In genomic region chr14:64541261-64541970, GRCh38 we compare ENCODE assay signal across 8 cellular contexts. TPM values are rescaled to one million over a fixed set of nuclear protein-coding genes. Genes with fewer than 3 reads are reported as not detected.
DNase-seq lines count a peak whose midpoint lies in the region; ATAC-seq and TF ChIP-seq lines count a peak whose summit lies in the region.

No MANE protein-coding gene starts in this region.

- no peaks in the 10 kb centered on the region for H3K36me3 ChIP-seq in CD4-positive, CD25-positive, alpha-beta regulatory T cell (ENCODE audit: control insufficient read depth, insufficient read depth, low read length)
- no peaks in the 10 kb centered on the region for H3K36me3 ChIP-seq in endodermal cell (ENCODE audit: control insufficient read depth, insufficient read depth, low read length)

- no peak for ATAC-seq in CD4-positive, CD25-positive, alpha-beta regulatory T cell (ENCODE audit: low read depth in 2 of 2)
- no peak for ATAC-seq in natural killer cell treated with Interleukin-12 subunit alpha and Interleukin-12 subunit beta and Interleukin-15 and Interleukin-18, amount 100 ng/mL, for 72 hours

- peaks cover 3% of the 10 kb centered on the region for H3K36me3 Mint-ChIP-seq in CD4-positive, CD25-positive, alpha-beta regulatory T cell
- H3K36me3 Mint-ChIP-seq in T-helper 1 cell treated with Interleukin-12 subunit alpha and Interleukin-12 subunit beta and Interleukin-4 antibody, amounts not matched to agents 30 μg/mL and 1 μg/mL, for 36 hours (ENCODE audit: low read depth) = peaks cover 24% of the 10 kb centered on the region
- peaks cover 11% of the 10 kb centered on the region for H3K36me3 Mint-ChIP-seq in endodermal cell (ENCODE audit: low read depth)
- H3K36me3 Mint-ChIP-seq in natural killer cell treated with Interleukin-12 subunit alpha and Interleukin-12 subunit beta and Interleukin-15 and Interleukin-18, amount 100 ng/mL, for 72 hours = peaks cover 6% of the 10 kb centered on the region

- H3K4me1 ChIP-seq in CD4-positive, CD25-positive, alpha-beta regulatory T cell (ENCODE audit: control insufficient read depth, insufficient read depth, low read length, poor library complexity, severe bottlenecking) = peaks cover 33% of the 10 kb centered on the region
- peaks cover 4% of the 10 kb centered on the region for H3K4me1 ChIP-seq in endodermal cell (ENCODE audit: control insufficient read depth, insufficient read depth, low read length)

- peaks cover 0 to 5% of the 10 kb centered on the region in 2 experiments for H3K9me3 ChIP-seq in CD4-positive, CD25-positive, alpha-beta regulatory T cell (ENCODE audit: control insufficient read depth in 2 of 2, low read length in 2 of 2)
- peaks cover 14% of the 10 kb centered on the region for H3K9me3 ChIP-seq in endodermal cell (ENCODE audit: control insufficient read depth, low read length)

- H3K27ac Mint-ChIP-seq in CD4-positive, CD25-positive, alpha-beta regulatory T cell = peak overlapping the region; percentile 49 to 79 (median 76)
- H3K27ac Mint-ChIP-seq in T-helper 1 cell treated with Interleukin-12 subunit alpha and Interleukin-12 subunit beta and Interleukin-4 antibody, amounts not matched to agents 30 μg/mL and 1 μg/mL, for 36 hours = no peak overlapping the region
- no peak overlapping the region for H3K27ac Mint-ChIP-seq in endodermal cell
- peak overlapping the region; percentile 87 to 92 for H3K27ac Mint-ChIP-seq in natural killer cell treated with Interleukin-12 subunit alpha and Interleukin-12 subunit beta and Interleukin-15 and Interleukin-18, amount 100 ng/mL, for 72 hours

- peak overlapping the region; percentile 89 to 100 (median 98) for H3K4me3 Mint-ChIP-seq in CD4-positive, CD25-positive, alpha-beta regulatory T cell
- peak overlapping the region; percentile 96 for H3K4me3 Mint-ChIP-seq in T-helper 1 cell treated with Interleukin-12 subunit alpha and Interleukin-12 subunit beta and Interleukin-4 antibody, amounts not matched to agents 30 μg/mL and 1 μg/mL, for 36 hours
- no peak overlapping the region for H3K4me3 Mint-ChIP-seq in endodermal cell
- H3K4me3 Mint-ChIP-seq in natural killer cell treated with Interleukin-12 subunit alpha and Interleukin-12 subunit beta and Interleukin-15 and Interleukin-18, amount 100 ng/mL, for 72 hours = peak overlapping the region; percentile 100

- in situ Hi-C loops in KBM-7 (cut with MboI; ENCODE audit: low pct_unique_long_range_greater_than_20kb, low sequenced_read_pairs) = no loop called here

- H3K27ac ChIP-seq in CD4-positive, CD25-positive, alpha-beta regulatory T cell (ENCODE audit: insufficient read depth, low read length, poor library complexity, severe bottlenecking) = no peak overlapping the region
- H3K27ac ChIP-seq in endodermal cell (ENCODE audit: low read depth, low read length) = no peak overlapping the region

- H3K9ac ChIP-seq in endodermal cell (ENCODE audit: extremely low read depth, low read length, poor library complexity, severe bottlenecking) = no peak overlapping the region

- no peak for TF ChIP-seq CTCF in endodermal cell (conservative IDR thresholded peaks at IDR 0.05)

- DNase-seq in CD4-positive, CD25-positive, alpha-beta regulatory T cell = peak in 2 of 3 donors; percentile 23 to 35
- no peak for DNase-seq in endodermal cell
- DNase-seq in natural killer cell treated with Interleukin-12 subunit alpha and Interleukin-12 subunit beta and Interleukin-15 and Interleukin-18, amount 100 ng/mL, for 72 hours (ENCODE audit: low spot score) = no peak
- DNase-seq in KBM-7 = no peak
- no peak for DNase-seq in NCI-H187 (lab: John Stamatoyannopoulos, UW)
- DNase-seq in NK-92 (lab: John Stamatoyannopoulos, UW; ENCODE audit: unreplicated experiment) = no peak
- no peak for DNase-seq in DMS79 treated with DMSO at 0.1 percent for 48 hours (lab: John Stamatoyannopoulos, UW)

- peaks cover 39% of the 10 kb centered on the region for H3K27me3 Mint-ChIP-seq in CD4-positive, CD25-positive, alpha-beta regulatory T cell
- peaks cover 52% of the 10 kb centered on the region for H3K27me3 Mint-ChIP-seq in T-helper 1 cell treated with Interleukin-12 subunit alpha and Interleukin-12 subunit beta and Interleukin-4 antibody, amounts not matched to agents 30 μg/mL and 1 μg/mL, for 36 hours (ENCODE audit: low read depth)
- H3K27me3 Mint-ChIP-seq in endodermal cell (ENCODE audit: insufficient read depth) = peaks cover 6% of the 10 kb centered on the region
- H3K27me3 Mint-ChIP-seq in natural killer cell treated with Interleukin-12 subunit alpha and Interleukin-12 subunit beta and Interleukin-15 and Interleukin-18, amount 100 ng/mL, for 72 hours = peaks cover 13 to 14% of the 10 kb centered on the region in 2 donors

- peaks cover 12 to 44% (median 23%) of the 10 kb centered on the region in 4 donors for H3K4me1 Mint-ChIP-seq in CD4-positive, CD25-positive, alpha-beta regulatory T cell
- H3K4me1 Mint-ChIP-seq in T-helper 1 cell treated with Interleukin-12 subunit alpha and Interleukin-12 subunit beta and Interleukin-4 antibody, amounts not matched to agents 30 μg/mL and 1 μg/mL, for 36 hours (ENCODE audit: low read depth) = peaks cover 34% of the 10 kb centered on the region
- H3K4me1 Mint-ChIP-seq in endodermal cell = peaks cover 16% of the 10 kb centered on the region
- H3K4me1 Mint-ChIP-seq in natural killer cell treated with Interleukin-12 subunit alpha and Interleukin-12 subunit beta and Interleukin-15 and Interleukin-18, amount 100 ng/mL, for 72 hours (ENCODE audit: low read depth in 2 of 2) = peaks cover 27 to 41% of the 10 kb centered on the region in 2 donors

- H3K4me3 ChIP-seq in CD4-positive, CD25-positive, alpha-beta regulatory T cell (ENCODE audit: low read depth, low read length) = peak overlapping the region; percentile 49
- peak overlapping the region; percentile 80 for H3K4me3 ChIP-seq in endodermal cell (ENCODE audit: low read length)

- 51 to 75% methylated on average over 64 to 73 of the region's 73 CpGs for whole genome bisulfite sequencing in endodermal cell (ENCODE audit: insufficient coverage in 1 of 2, insufficient read length in 1 of 2), 2 experiments

- peaks cover 0 to 2% (median 0%) of the 10 kb centered on the region in 7 donors for H3K9me3 Mint-ChIP-seq in CD4-positive, CD25-positive, alpha-beta regulatory T cell
- peaks cover 18% of the 10 kb centered on the region for H3K9me3 Mint-ChIP-seq in T-helper 1 cell treated with Interleukin-12 subunit alpha and Interleukin-12 subunit beta and Interleukin-4 antibody, amounts not matched to agents 30 μg/mL and 1 μg/mL, for 36 hours
- H3K9me3 Mint-ChIP-seq in endodermal cell = peaks cover 26% of the 10 kb centered on the region
- no peaks in the 10 kb centered on the region for H3K9me3 Mint-ChIP-seq in natural killer cell treated with Interleukin-12 subunit alpha and Interleukin-12 subunit beta and Interleukin-15 and Interleukin-18, amount 100 ng/mL, for 72 hours

- H3K27me3 ChIP-seq in CD4-positive, CD25-positive, alpha-beta regulatory T cell (ENCODE audit: control insufficient read depth, insufficient read depth, low read length) = no peaks in the 10 kb centered on the region
- peaks cover 36% of the 10 kb centered on the region for H3K27me3 ChIP-seq in endodermal cell (ENCODE audit: control insufficient read depth, insufficient read depth, low read length, poor library complexity, severe bottlenecking)

RNA-seq across cellular contexts. Expression of gene HSPA2, which starts 0.9 kb away (rescaled TPM):
- 2.6 TPM for total RNA-seq in CD4-positive, CD25-positive, alpha-beta regulatory T cell
- under 1 TPM; 0.48 to 0.90 (median 0.57) TPM for polyA plus RNA-seq in CD4-positive, CD25-positive, alpha-beta regulatory T cell
- 10 to 100 TPM in 1 of 2 donors, 1 to 10 TPM in 1; 7.9 to 12.9 TPM for total RNA-seq in endodermal cell
- polyA plus RNA-seq in endodermal cell (2013, experiment 1 of 2) = 13.9 TPM
- 12.8 TPM for polyA plus RNA-seq in endodermal cell (2013, experiment 2 of 2)
- 10 to 100 TPM in 1 of 2 donors, 1 to 10 TPM in 1; 5.7 to 12.5 TPM for total RNA-seq in natural killer cell treated with Interleukin-12 subunit alpha and Interleukin-12 subunit beta and Interleukin-15 and Interleukin-18, amount 100 ng/mL, for 72 hours

RNA-seq across cellular contexts. Expression of gene PPP1R36, which starts 8.3 kb away (rescaled TPM):
- not detected for total RNA-seq in CD4-positive, CD25-positive, alpha-beta regulatory T cell
- polyA plus RNA-seq in CD4-positive, CD25-positive, alpha-beta regulatory T cell = under 1 TPM in 2 of 4 donors, not detected in 2; 0.28 to 0.32 TPM
- 1 to 10 TPM in 1 of 2 donors, under 1 TPM in 1; 0.24 to 1.2 TPM for total RNA-seq in endodermal cell
- polyA plus RNA-seq in endodermal cell (2013, experiment 1 of 2) = 0.14 TPM
- 0.58 TPM for polyA plus RNA-seq in endodermal cell (2013, experiment 2 of 2)
- total RNA-seq in natural killer cell treated with Interleukin-12 subunit alpha and Interleukin-12 subunit beta and Interleukin-15 and Interleukin-18, amount 100 ng/mL, for 72 hours = under 1 TPM in 1 of 2 donors, not detected in 1; 0.17 TPM

RNA-seq across cellular contexts. Expression of gene ZBTB1, which starts 36.8 kb away (rescaled TPM):
- total RNA-seq in CD4-positive, CD25-positive, alpha-beta regulatory T cell = 167 TPM
- polyA plus RNA-seq in CD4-positive, CD25-positive, alpha-beta regulatory T cell = 10 to 100 TPM; 53.5 to 58.6 (median 56.5) TPM
- total RNA-seq in endodermal cell = 10 to 100 TPM; 31.0 to 32.4 TPM
- polyA plus RNA-seq in endodermal cell (2013, experiment 1 of 2) = 24.3 TPM
- polyA plus RNA-seq in endodermal cell (2013, experiment 2 of 2) = 23.0 TPM
- total RNA-seq in natural killer cell treated with Interleukin-12 subunit alpha and Interleukin-12 subunit beta and Interleukin-15 and Interleukin-18, amount 100 ng/mL, for 72 hours = 10 to 100 TPM; 42.5 to 46.8 TPM

RNA-seq across cellular contexts. Expression of gene ZBTB25, which starts 37.8 kb away (rescaled TPM):
- total RNA-seq in CD4-positive, CD25-positive, alpha-beta regulatory T cell = 78.0 TPM
- 10 to 100 TPM; 34.8 to 39.7 (median 37.1) TPM for polyA plus RNA-seq in CD4-positive, CD25-positive, alpha-beta regulatory T cell
- 10 to 100 TPM; 14.0 to 17.0 TPM for total RNA-seq in endodermal cell
- 9.0 TPM for polyA plus RNA-seq in endodermal cell (2013, experiment 1 of 2)
- 8.7 TPM for polyA plus RNA-seq in endodermal cell (2013, experiment 2 of 2)
- total RNA-seq in natural killer cell treated with Interleukin-12 subunit alpha and Interleukin-12 subunit beta and Interleukin-15 and Interleukin-18, amount 100 ng/mL, for 72 hours = 10 to 100 TPM; 15.2 to 21.4 TPM

Comparison
In these comparisons a context has a peak if more than half of its experiments do, and no peak if none do; other contexts are left out.
1. DNase-seq: peak in CD4-positive, CD25-positive, alpha-beta regulatory T cell (2 of 3); none in endodermal cell (single experiment), natural killer cell treated with Interleukin-12 subunit alpha and Interleukin-12 subunit beta and Interleukin-15 and Interleukin-18, amount 100 ng/mL, for 72 hours (single experiment), KBM-7 (single experiment), NCI-H187 (0 of 2), NK-92 (single experiment) and DMS79 treated with DMSO at 0.1 percent for 48 hours (single experiment).
2. H3K27ac Mint-ChIP-seq: peak in CD4-positive, CD25-positive, alpha-beta regulatory T cell (3 of 3) and natural killer cell treated with Interleukin-12 subunit alpha and Interleukin-12 subunit beta and Interleukin-15 and Interleukin-18, amount 100 ng/mL, for 72 hours (2 of 2); none in T-helper 1 cell treated with Interleukin-12 subunit alpha and Interleukin-12 subunit beta and Interleukin-4 antibody, amounts not matched to agents 30 μg/mL and 1 μg/mL, for 36 hours (single experiment) and endodermal cell (single experiment).